ENCODE assay signal across 36 cellular contexts in genomic region chr4:157887316-157887715, GRCh38.
"Had no signal": no experiment of that assay in that cellular context is flagged by ENCODE, and none has a peak within 500 bp of the region (broad histone marks: within the 10 kb centered on the region; RNA-seq: fewer than 3 reads in every experiment).

No MANE protein-coding gene starts in this region.

- ATAC-seq: activated CD4-positive, CD25-positive, alpha-beta regulatory T cell treated with anti-CD3 and anti-CD28 coated beads, Interleukin-2, amount 50 U/mL, for 24 hours; activated CD8-positive, alpha-beta T cell treated with anti-CD3 and anti-CD28 coated beads for 36 hours; activated naive CD8-positive, alpha-beta T cell treated with anti-CD3 and anti-CD28 coated beads, Interleukin-2, amount 50 U/mL, for 24 hours; foreskin keratinocyte; gastrocnemius medialis; heart left ventricle; T-helper 17 cell had no signal

- H3K36me3 Mint-ChIP-seq: activated naive CD4-positive, alpha-beta T cell treated with anti-CD3 and anti-CD28 coated beads, Interleukin-2, amount 50 U/mL, for 24 hours; activated naive CD8-positive, alpha-beta T cell treated with anti-CD3 and anti-CD28 coated beads for 36 hours; brain had no signal

- H3K27me3 ChIP-seq: adrenal gland, ascending aorta, breast epithelium, cardiac muscle cell, colonic mucosa, esophagus muscularis mucosa, foreskin keratinocyte, gastrocnemius medialis, heart left ventricle had no signal

- H3K27ac ChIP-seq: adrenal gland, ascending aorta, breast epithelium, cardiac muscle cell, colonic mucosa, esophagus muscularis mucosa, foreskin keratinocyte, gastrocnemius medialis, heart left ventricle, WERI-Rb-1 had no signal

- H3K27me3 Mint-ChIP-seq: activated B cell treated with CpG ODN at 0.5 μM for 24 hours; activated CD8-positive, alpha-beta T cell treated with anti-CD3 and anti-CD28 coated beads for 36 hours; activated naive CD4-positive, alpha-beta T cell treated with anti-CD3 and anti-CD28 coated beads, Interleukin-2, amount 50 U/mL, for 24 hours; activated naive CD8-positive, alpha-beta T cell treated with anti-CD3 and anti-CD28 coated beads for 36 hours; activated naive CD8-positive, alpha-beta T cell treated with anti-CD3 and anti-CD28 coated beads, Interleukin-2, amount 50 U/mL, for 24 hours; T-helper 17 cell had no signal

- H3K4me3 ChIP-seq: adrenal gland, ascending aorta, breast epithelium, cardiac muscle cell, colonic mucosa, esophagus muscularis mucosa, gastrocnemius medialis, heart left ventricle had no signal

- H3K4me1 Mint-ChIP-seq: activated B cell treated with CpG ODN at 0.5 μM for 24 hours; activated naive CD4-positive, alpha-beta T cell treated with anti-CD3 and anti-CD28 coated beads, Interleukin-2, amount 50 U/mL, for 24 hours; activated naive CD8-positive, alpha-beta T cell treated with anti-CD3 and anti-CD28 coated beads for 36 hours; activated naive CD8-positive, alpha-beta T cell treated with anti-CD3 and anti-CD28 coated beads, Interleukin-2, amount 50 U/mL, for 24 hours; T-helper 17 cell had no signal

- H3K9me3 ChIP-seq: adrenal gland, ascending aorta, breast epithelium, colonic mucosa, esophagus muscularis mucosa, gastrocnemius medialis, heart left ventricle had no signal

- H3K36me3 ChIP-seq: adrenal gland, ascending aorta, breast epithelium, cardiac muscle cell, colonic mucosa, esophagus muscularis mucosa, gastrocnemius medialis, heart left ventricle, WERI-Rb-1 had no signal

- H3K4me1 ChIP-seq: adrenal gland, ascending aorta, breast epithelium, colonic mucosa, esophagus muscularis mucosa, foreskin keratinocyte, gastrocnemius medialis, heart left ventricle had no signal

- H3K4me3 Mint-ChIP-seq: activated B cell treated with CpG ODN at 0.5 μM for 24 hours; activated CD8-positive, alpha-beta T cell treated with anti-CD3 and anti-CD28 coated beads for 36 hours; activated naive CD4-positive, alpha-beta T cell treated with anti-CD3 and anti-CD28 coated beads for 36 hours; activated naive CD4-positive, alpha-beta T cell treated with anti-CD3 and anti-CD28 coated beads, Interleukin-2, amount 50 U/mL, for 24 hours; activated naive CD8-positive, alpha-beta T cell treated with anti-CD3 and anti-CD28 coated beads for 36 hours; activated naive CD8-positive, alpha-beta T cell treated with anti-CD3 and anti-CD28 coated beads, Interleukin-2, amount 50 U/mL, for 24 hours; activated T-helper 1 cell treated with anti-CD3 and anti-CD28 coated beads, Interleukin-12 subunit alpha, Interleukin-12 subunit beta, Interleukin-2, Interleukin-4 antibody, amounts not matched to agents 30 ng/mL and 10 ng/mL and 1 ng/mL, durations not matched to agents 14 hours and 24 hours and 36 hours; brain; T-helper 17 cell; T-helper 2 cell treated with Interferon-gamma antibody and Interleukin-4, amounts not matched to agents 5 μg/mL and 100 μg/mL, for 36 hours had no signal

- DNase-seq: activated B cell treated with CpG ODN at 0.5 μM for 24 hours; activated CD4-positive, alpha-beta T cell treated with anti-CD3 and anti-CD28 coated beads for 48 hours; activated CD4-positive, alpha-beta T cell treated with anti-CD3 and anti-CD28 coated beads, Interleukin-2, amount 50 U/mL, for 1 hour; activated CD4-positive, alpha-beta T cell treated with anti-CD3 and anti-CD28 coated beads, Interleukin-2, amount 50 U/mL, for 48 hours; activated CD8-positive, alpha-beta memory T cell treated with anti-CD3 and anti-CD28 coated beads for 24 hours; activated CD8-positive, alpha-beta T cell treated with anti-CD3 and anti-CD28 coated beads for 36 hours; activated effector memory CD4-positive, alpha-beta T cell treated with anti-CD3 and anti-CD28 coated beads, Interleukin-2, amount 50 U/mL, for 16 hours; activated naive CD4-positive, alpha-beta T cell treated with anti-CD3 and anti-CD28 coated beads for 36 hours; activated naive CD8-positive, alpha-beta T cell treated with anti-CD3 and anti-CD28 coated beads for 36 hours; activated naive CD8-positive, alpha-beta T cell treated with anti-CD3 and anti-CD28 coated beads, Interleukin-2, amount 50 U/mL, for 24 hours; activated T-cell treated with anti-CD3 and anti-CD28 coated beads, Interleukin-2, amount 50 U/mL, for 48 hours; adrenal gland; amygdala; central memory CD4-positive, alpha-beta T cell; cerebellar nuclear complex; colonic mucosa; effector memory CD4-positive, alpha-beta T cell; erythroblast; foreskin keratinocyte; gastrocnemius medialis; glutamatergic neuron; heart left ventricle; T-helper 1 cell; T-helper 17 cell; T1000; WERI-Rb-1 had no signal

- H3K27ac Mint-ChIP-seq: activated B cell treated with CpG ODN at 0.5 μM for 24 hours; activated CD8-positive, alpha-beta T cell treated with anti-CD3 and anti-CD28 coated beads for 36 hours; activated naive CD4-positive, alpha-beta T cell treated with anti-CD3 and anti-CD28 coated beads for 36 hours; activated naive CD4-positive, alpha-beta T cell treated with anti-CD3 and anti-CD28 coated beads, Interleukin-2, amount 50 U/mL, for 24 hours; activated naive CD8-positive, alpha-beta T cell treated with anti-CD3 and anti-CD28 coated beads for 36 hours; activated naive CD8-positive, alpha-beta T cell treated with anti-CD3 and anti-CD28 coated beads, Interleukin-2, amount 50 U/mL, for 24 hours; activated T-helper 1 cell treated with anti-CD3 and anti-CD28 coated beads, Interleukin-12 subunit alpha, Interleukin-12 subunit beta, Interleukin-2, Interleukin-4 antibody, amounts not matched to agents 30 ng/mL and 10 ng/mL and 1 ng/mL, durations not matched to agents 14 hours and 24 hours and 36 hours; activated T-helper 2 cell treated with anti-CD3 and anti-CD28 coated beads, Interferon-gamma antibody, Interleukin-2, Interleukin-4, amounts not matched to agents 10 μg/mL and 5 μg/mL and 100 μg/mL, durations not matched to agents 14 hours and 24 hours and 36 hours; T-helper 17 cell; T-helper 2 cell treated with Interferon-gamma antibody and Interleukin-4, amounts not matched to agents 5 μg/mL and 100 μg/mL, for 36 hours had no signal

- H3K9me3 Mint-ChIP-seq: activated B cell treated with CpG ODN at 0.5 μM for 24 hours; activated CD8-positive, alpha-beta T cell treated with anti-CD3 and anti-CD28 coated beads for 36 hours; activated naive CD4-positive, alpha-beta T cell treated with anti-CD3 and anti-CD28 coated beads for 36 hours; activated naive CD4-positive, alpha-beta T cell treated with anti-CD3 and anti-CD28 coated beads, Interleukin-2, amount 50 U/mL, for 24 hours; activated naive CD8-positive, alpha-beta T cell treated with anti-CD3 and anti-CD28 coated beads for 36 hours; activated naive CD8-positive, alpha-beta T cell treated with anti-CD3 and anti-CD28 coated beads, Interleukin-2, amount 50 U/mL, for 24 hours; activated T-helper 1 cell treated with anti-CD3 and anti-CD28 coated beads, Interleukin-12 subunit alpha, Interleukin-12 subunit beta, Interleukin-2, Interleukin-4 antibody, amounts not matched to agents 30 ng/mL and 10 ng/mL and 1 ng/mL, durations not matched to agents 14 hours and 24 hours and 36 hours; activated T-helper 2 cell treated with anti-CD3 and anti-CD28 coated beads, Interferon-gamma antibody, Interleukin-2, Interleukin-4, amounts not matched to agents 10 μg/mL and 5 μg/mL and 100 μg/mL, durations not matched to agents 14 hours and 24 hours and 36 hours; brain; T-helper 2 cell treated with Interferon-gamma antibody and Interleukin-4, amounts not matched to agents 5 μg/mL and 100 μg/mL, for 36 hours had no signal
